27 cellular contexts compared by ENCODE assay signal in genomic region chr1:31569773-31570172, GRCh38. TPM values are rescaled to one million over a fixed set of nuclear protein-coding genes. Genes with fewer than 3 reads are reported as not detected.
A peak's percentile ranks its signal among the peaks of the same experiment; 100 is the strongest.
DNase-seq lines count a peak whose midpoint lies in the region; ATAC-seq, FAIRE-seq and TF ChIP-seq lines count a peak whose summit lies in the region.
"Had no signal": no experiment of that assay in that cellular context is flagged by ENCODE, and none has a peak within 500 bp of the region (broad histone marks: within the 10 kb centered on the region; RNA-seq: fewer than 3 reads in every experiment).

No MANE protein-coding gene starts in this region.

- TF ChIP-seq CTCF in heart right ventricle (IDR thresholded peaks at IDR 0.05) (no peak), K562 (IDR thresholded peaks at IDR 0.05 in 2 of 3, conservative IDR thresholded peaks at IDR 0.05 in 1 of 3; ENCODE audit: insufficient read depth in 2 of 3, low read depth in 1 of 3, low read length in 3 of 3) (no peak), neural progenitor cell (IDR thresholded peaks at IDR 0.05) (no peak), tibial artery (IDR thresholded peaks at IDR 0.05) (no peak), foreskin fibroblast (IDR thresholded peaks at IDR 0.05; ENCODE audit: low read depth, low read length) (no peak)

- ATAC-seq in heart right ventricle, result no peak
- ATAC-seq in Right ventricle myocardium inferior, result no peak
- ATAC-seq in K562, result no peak
- ATAC-seq: A549, Panc1 had no signal

- DNase-seq in heart right ventricle (no peak), Right ventricle myocardium inferior (ENCODE audit: missing footprints) (no peak), K562 (ENCODE audit: extremely low read depth in 1 of 4, low spot score in 3 of 4) (no peak), neural progenitor cell (ENCODE audit: low spot score) (no peak), tibial artery (no peak), foreskin fibroblast (no peak), erythroblast (lab: John Stamatoyannopoulos, UW) (no peak), 8988T (no peak)
- DNase-seq: CD4-positive, alpha-beta memory T cell; DMS53; EL; Karpas-422; MG63; NCI-H1092; NCI-H1436 treated with DMSO at 0.1 percent for 48 hours; NCI-H2029 treated with DMSO at 0.1 percent for 48 hours; NCI-H2171; NCI-H446; NCI-H526 treated with DMSO at 0.1 percent for 48 hours had no signal

- no peak for FAIRE-seq in K562 (lab: Jason Lieb, UNC)
- FAIRE-seq: A549, GM12892 had no signal

- BruUV-seq in K562 (replicated peaks; lab: Mats Ljungman, UMichigan), result no TSS peak

- TF ChIP-seq POLR2A in K562 (conservative IDR thresholded peaks at IDR 0.05) (no peak), erythroblast (IDR thresholded peaks at IDR 0.05; ENCODE audit: low read length) (no peak)

- H3K4me3 ChIP-seq in heart right ventricle, result no peak overlapping the region
- no peak overlapping the region for H3K4me3 ChIP-seq in K562
- H3K4me3 ChIP-seq in neural progenitor cell, result no peak overlapping the region
- H3K4me3 ChIP-seq in tibial artery, result no peak overlapping the region
- no peak overlapping the region for H3K4me3 ChIP-seq in foreskin fibroblast (ENCODE audit: low read depth in 1 of 2, low read length in 2 of 2)
- H3K4me3 ChIP-seq: A549, MG63, SJSA1 had no signal

- no peak overlapping the region for H3K4me2 ChIP-seq in K562 (ENCODE audit: insufficient read depth, low read length)
- no peak overlapping the region for H3K4me2 ChIP-seq in neural progenitor cell
- H3K4me2 ChIP-seq: A549 had no signal

- H3K79me2 ChIP-seq in K562 (ENCODE audit: control insufficient read depth, insufficient read depth, low read length) (no peaks in the 10 kb centered on the region), neural progenitor cell (ENCODE audit: low read depth) (no peaks in the 10 kb centered on the region)

- H3K36me3 ChIP-seq in heart right ventricle, result no peaks in the 10 kb centered on the region
- H3K36me3 ChIP-seq in K562 (ENCODE audit: control insufficient read depth, insufficient read depth, low read length), result no peaks in the 10 kb centered on the region
- no peaks in the 10 kb centered on the region for H3K36me3 ChIP-seq in neural progenitor cell
- no peaks in the 10 kb centered on the region for H3K36me3 ChIP-seq in tibial artery
- H3K36me3 ChIP-seq: MG63, SJSA1 had no signal

- no peak for TF ChIP-seq RAD21 in K562 (CRISPR knock-in tag; conservative IDR thresholded peaks at IDR 0.05 in 1 of 2, IDR thresholded peaks at IDR 0.05 in 1 of 2)

- CTCF ChIA-PET in K562 (lab: Yijun Ruan, JAX; ENCODE audit: low intra/inter-chr PET ratio), result interaction anchor here (0.6 kb wide), 1 partner anchor 75 kb away, joined by 3 read pairs; the partner anchor contains the start of gene PEF1

- H4K20me1 ChIP-seq in K562 (replicated peaks; ENCODE audit: control insufficient read depth, insufficient read depth, low read length) (peaks cover 32% of the 10 kb centered on the region), neural progenitor cell (ENCODE audit: low read depth) (no peaks in the 10 kb centered on the region)

- no peaks in the 10 kb centered on the region for H3K36me3 Mint-ChIP-seq in neural progenitor cell
- H3K36me3 Mint-ChIP-seq: CD4-positive, alpha-beta memory T cell had no signal

- WGBS in heart right ventricle, 2 donors, result 93 to 99% methylated on average over 5 of the region's 5 CpGs
- 1% methylated on average over 5 of the region's 5 CpGs for WGBS in K562 (ENCODE audit: insufficient coverage, low coverage, missing lambda C conversion rate)

- TF ChIP-seq EP300 in K562 (IDR thresholded peaks at IDR 0.05; ENCODE audit: low read length), result no peak

- no peak overlapping the region for H3K4me3 Mint-ChIP-seq in neural progenitor cell
- H3K4me3 Mint-ChIP-seq: CD4-positive, alpha-beta memory T cell had no signal

- peaks cover 8% of the 10 kb centered on the region for H3K27me3 Mint-ChIP-seq in neural progenitor cell (ENCODE audit: insufficient read depth, low read depth)

- H3K27ac ChIP-seq in heart right ventricle (peak overlapping the region in 8 of 10 donors; percentile 31 to 82 (median 74)), K562 (ENCODE audit: extremely low read depth, low read depth, low read length) (no peak overlapping the region), neural progenitor cell (no peak overlapping the region), tibial artery (peak overlapping the region; percentile 87 to 91)
- H3K27ac ChIP-seq: HL-60, SJSA1 had no signal

- peak overlapping the region; percentile 72 for H3K27ac Mint-ChIP-seq in neural progenitor cell
- H3K27ac Mint-ChIP-seq: CD4-positive, alpha-beta memory T cell had no signal

- H3K9me1 ChIP-seq in K562 (ENCODE audit: control insufficient read depth, insufficient read depth, low read length), result peaks cover 3% of the 10 kb centered on the region

- H3F3A ChIP-seq in neural progenitor cell (ENCODE audit: low read depth), result no peaks in the 10 kb centered on the region

- peaks cover 16 to 42% (median 33%) of the 10 kb centered on the region in 9 donors for H3K4me1 ChIP-seq in heart right ventricle
- H3K4me1 ChIP-seq in K562 (replicated peaks in 1 of 2; ENCODE audit: control insufficient read depth in 2 of 2, insufficient read depth in 2 of 2, low read length in 2 of 2), result peaks cover 9 to 11% of the 10 kb centered on the region in 2 experiments
- peaks cover 4% of the 10 kb centered on the region for H3K4me1 ChIP-seq in neural progenitor cell
- H3K4me1 ChIP-seq in tibial artery, result peaks cover 0 to 77% (median 60%) of the 10 kb centered on the region in 4 donors

- H3K4me1 Mint-ChIP-seq in neural progenitor cell, result peaks cover 13% of the 10 kb centered on the region
- H3K4me1 Mint-ChIP-seq: CD4-positive, alpha-beta memory T cell had no signal

- H2AFZ ChIP-seq in K562 (ENCODE audit: low read depth, low read length) (no peak overlapping the region), neural progenitor cell (replicated peaks) (no peak overlapping the region)

- H3K27me3 ChIP-seq in heart right ventricle (no peaks in the 10 kb centered on the region), K562 (ENCODE audit: control insufficient read depth in 2 of 2, insufficient read depth in 2 of 2, low read length in 2 of 2) (peaks cover 23 to 70% of the 10 kb centered on the region in 2 experiments), neural progenitor cell (no peaks in the 10 kb centered on the region), tibial artery (no peaks in the 10 kb centered on the region)
- H3K27me3 ChIP-seq: MG63, SJSA1 had no signal

- POLR2A ChIA-PET in K562 (lab: Yijun Ruan, JAX), result interaction anchor here (0.6 to 0.8 kb wide), 2 partner anchors 59 to 85 kb away, joined by 3 to 4 read pairs; no protein-coding TSS in a partner anchor

- no peak overlapping the region for H3K9ac ChIP-seq in K562 (ENCODE audit: insufficient read depth in 1 of 2, low read depth in 2 of 2, low read length in 2 of 2)
- H3K9ac ChIP-seq in neural progenitor cell, result no peak overlapping the region

- in situ Hi-C loops in K562 (cut with MboI), result loop anchor here (25.0 kb wide), 1 partner anchor 382 kb away; no protein-coding TSS in a partner anchor

- no peaks in the 10 kb centered on the region for H3K9me3 Mint-ChIP-seq in neural progenitor cell
- H3K9me3 Mint-ChIP-seq: CD4-positive, alpha-beta memory T cell had no signal

- intact Hi-C loops in heart right ventricle (cut with DNase I), result loop anchor here in 6 of 10 donors (5.0 to 10.0 kb wide), 4 partner anchors 78 to 225 kb away; no protein-coding TSS in a partner anchor
- intact Hi-C loops in Right ventricle myocardium inferior (cut with DNase I), result loop anchor here (2.0 to 10.0 kb wide), 2 partner anchors 57 to 215 kb away; no protein-coding TSS in a partner anchor
- intact Hi-C loops in K562 (cut with micrococcal nuclease), result loop anchor here (10.0 kb wide), 1 partner anchor 215 kb away; no protein-coding TSS in a partner anchor
- intact Hi-C loops in tibial artery (cut with DNase I; ENCODE audit: low total_unique reads), result no loop called here

- H3K9me3 ChIP-seq in heart right ventricle (no peaks in the 10 kb centered on the region), K562 (replicated peaks; ENCODE audit: control insufficient read depth, insufficient read depth, low read depth, low read length) (no peaks in the 10 kb centered on the region), neural progenitor cell (ENCODE audit: low read depth) (no peaks in the 10 kb centered on the region), tibial artery (no peaks in the 10 kb centered on the region)
- H3K9me3 ChIP-seq: A549, MG63, SJSA1 had no signal

RNA-seq across cellular contexts. Expression of gene TINAGL1, which starts 6.5 kb away (rescaled TPM):
- total RNA-seq in heart right ventricle (100 to 1,000 TPM; 139 to 336 (median 188) TPM), Right ventricle myocardium inferior (273 TPM), K562 (2014; rRNA removed) (0.05 and 0.53 TPM in 2 replicates), K562 (2014; rRNA removed; fragmentation: Illumina TruSeq; extraction: Trizol) (0.07 TPM in 1 of 2 replicates, not detected in the other), K562 (2015; rRNA removed; fragmentation: Illumina TruSeq; extraction: Trizol) (not detected in 2 replicates), K562 (2021) (0.27 and 0.67 TPM in 2 replicates), neural progenitor cell (ENCODE audit: low replicate concordance) (not detected in 2 replicates)
- polyA plus RNA-seq in heart right ventricle (100 to 1,000 TPM; 268 to 332 TPM), K562 (2011; rRNA removed) (0.35 and 1.2 TPM in 2 replicates), K562 (2014; fragmentation: Illumina TruSeq; extraction: Trizol) (0.14 TPM in 1 of 2 replicates, not detected in the other), K562 (2014; fragmentation: Nextera tagmentation; extraction: Ambion mirVana) (not detected), K562 (2014; rRNA removed) (0.04 and 0.16 TPM in 2 replicates)
- total RNA-seq in K562 (2011; cell fraction: chromatin; rRNA removed; ENCODE audit: low replicate concordance), result 1.2 and 2.6 TPM in 2 replicates
- total RNA-seq in K562 (2011; cell fraction: nucleolus; rRNA removed), result 2.2 and 2.4 TPM in 2 replicates
- 0.81 and 1.8 TPM in 2 replicates for total RNA-seq in K562 (2011; cell fraction: nucleoplasm; rRNA removed)
- polyA plus RNA-seq in K562 (2011; cell fraction: cytosol; rRNA removed), result 0.78 and 3.1 TPM in 2 replicates
- 1.3 and 5.8 TPM in 2 replicates for polyA plus RNA-seq in K562 (2011; cell fraction: nucleus; rRNA removed)
- 0.22 and 0.26 TPM in 2 replicates for polyA plus RNA-seq in K562 (2012)
- polyA minus RNA-seq in K562 (2011; rRNA and poly(A)+ RNA removed), result 1.1 TPM in 1 of 2 replicates, not detected in the other
- 1.1 and 2.3 TPM in 2 replicates for polyA minus RNA-seq in K562 (2011; cell fraction: cytosol; rRNA and poly(A)+ RNA removed)
- polyA minus RNA-seq in K562 (2011; cell fraction: nucleus; rRNA and poly(A)+ RNA removed), result 0.56 and 1.6 TPM in 2 replicates
- total RNA-seq: CD4-positive, alpha-beta memory T cell had no signal
- polyA plus RNA-seq: CD4-positive, alpha-beta memory T cell had no signal

RNA-seq across cellular contexts. Expression of gene HCRTR1, which starts 47.7 kb away (rescaled TPM):
- total RNA-seq in heart right ventricle (under 1 TPM in 6 of 10 donors, not detected in 4; 0.17 to 0.92 (median 0.37) TPM), Right ventricle myocardium inferior (0.49 TPM), K562 (2014; rRNA removed) (not detected in 2 replicates), K562 (2014; rRNA removed; fragmentation: Illumina TruSeq; extraction: Trizol) (not detected in 2 replicates), K562 (2015; rRNA removed; fragmentation: Illumina TruSeq; extraction: Trizol) (not detected in 2 replicates), K562 (2021) (not detected in 2 replicates), neural progenitor cell (ENCODE audit: low replicate concordance) (0.06 TPM in 1 of 2 replicates, not detected in the other)
- polyA plus RNA-seq in heart right ventricle (1 to 10 TPM in 1 of 2 donors, under 1 TPM in 1; 0.20 to 1.5 TPM), K562 (2011; rRNA removed) (not detected in 2 replicates), K562 (2014; fragmentation: Illumina TruSeq; extraction: Trizol) (not detected in 2 replicates), K562 (2014; fragmentation: Nextera tagmentation; extraction: Ambion mirVana) (not detected), K562 (2014; rRNA removed) (not detected in 2 replicates)
- total RNA-seq in K562 (2011; cell fraction: chromatin; rRNA removed; ENCODE audit: low replicate concordance), result not detected in 2 replicates
- not detected in 2 replicates for total RNA-seq in K562 (2011; cell fraction: nucleolus; rRNA removed)
- not detected in 2 replicates for total RNA-seq in K562 (2011; cell fraction: nucleoplasm; rRNA removed)
- polyA plus RNA-seq in K562 (2011; cell fraction: cytosol; rRNA removed), result not detected in 2 replicates
- not detected in 2 replicates for polyA plus RNA-seq in K562 (2011; cell fraction: nucleus; rRNA removed)
- not detected in 2 replicates for polyA plus RNA-seq in K562 (2012)
- not detected in 2 replicates for polyA minus RNA-seq in K562 (2011; rRNA and poly(A)+ RNA removed)
- polyA minus RNA-seq in K562 (2011; cell fraction: cytosol; rRNA and poly(A)+ RNA removed), result not detected in 2 replicates
- polyA minus RNA-seq in K562 (2011; cell fraction: nucleus; rRNA and poly(A)+ RNA removed), result not detected in 2 replicates
- total RNA-seq: CD4-positive, alpha-beta memory T cell; H4; HT1080; SJSA1 had no signal
- polyA plus RNA-seq: A549; BJ; CD4-positive, alpha-beta memory T cell had no signal

Comparison
In these comparisons a context has a peak if more than half of its experiments do, and no peak if none do; other contexts are left out.
1. H3K27ac ChIP-seq: peak in heart right ventricle (8 of 10) and tibial artery (2 of 2); none in K562 (single experiment) and neural progenitor cell (single experiment).
2. RNA of gene TINAGL1, which starts 6.5 kb away (total RNA-seq): 273 TPM in Right ventricle myocardium inferior (single experiment) and 139 to 336 TPM in heart right ventricle; 0.05 to 2.6 TPM in K562 and not detected in neural progenitor cell; every median in the first group is over 10 times any median in the second.